9 cellular contexts compared by ENCODE assay signal in genomic region chr9:136700959-136701664, GRCh38. TPM values are rescaled to one million over a fixed set of nuclear protein-coding genes. Genes with fewer than 3 reads are reported as not detected.
DNase-seq lines count a peak whose midpoint lies in the region; ATAC-seq, FAIRE-seq and TF ChIP-seq lines count a peak whose summit lies in the region.
"Had no signal": no experiment of that assay in that cellular context is flagged by ENCODE, and none has a peak within 500 bp of the region (broad histone marks: within the 10 kb centered on the region; RNA-seq: fewer than 3 reads in every experiment).

No MANE protein-coding gene starts in this region.

- H3K9ac ChIP-seq in kidney (ENCODE audit: low read length in 2 of 2) = no peak overlapping the region

- no peaks in the 10 kb centered on the region for H3K27me3 ChIP-seq in CD4-positive, alpha-beta memory T cell (ENCODE audit: insufficient read depth, low read length)
- H3K27me3 ChIP-seq in upper lobe of right lung = no peaks in the 10 kb centered on the region

- H3K27ac ChIP-seq in CD4-positive, alpha-beta memory T cell (ENCODE audit: low read depth, low read length) = no peak overlapping the region
- H3K27ac ChIP-seq in kidney (ENCODE audit: low read depth in 2 of 2, low read length in 2 of 2) (no peak overlapping the region), upper lobe of right lung (no peak overlapping the region)

- ATAC-seq in HG02610 (IDR thresholded peaks at IDR 0.05; ENCODE audit: unreplicated experiment) (peak; percentile 54), upper lobe of right lung (peak; percentile 44)

- POLR2A ChIA-PET in CD4-positive, alpha-beta memory T cell (lab: Charles Lee; ENCODE audit: partially characterized antibody) = interaction anchor here (0.6 to 1.0 kb wide), 2 partner anchors 27 to 44 kb away, joined by 3 to 6 read pairs; no protein-coding TSS in a partner anchor
- POLR2A ChIA-PET in activated CD4-positive, alpha-beta T cell treated with anti-CD3 and anti-CD28 coated beads, Interleukin-2, amount 10 ng/mL, durations not matched to agents 7 days and 5 days (lab: Charles Lee) = interaction anchor here (0.5 to 1.3 kb wide), 4 partner anchors 27 to 586 kb away, joined by 3 to 5 read pairs (median 3); no protein-coding TSS in a partner anchor

- peaks cover 5 to 20% (median 14%) of the 10 kb centered on the region in 4 donors for H3K4me1 Mint-ChIP-seq in CD4-positive, alpha-beta memory T cell
- peaks cover 20% of the 10 kb centered on the region for H3K4me1 Mint-ChIP-seq in activated CD4-positive, alpha-beta T cell treated with anti-CD3 and anti-CD28 coated beads, Interleukin-2, amount 10 ng/mL, durations not matched to agents 7 days and 5 days

- H3K9me3 Mint-ChIP-seq in CD4-positive, alpha-beta memory T cell = no peaks in the 10 kb centered on the region
- H3K9me3 Mint-ChIP-seq in activated CD4-positive, alpha-beta T cell treated with anti-CD3 and anti-CD28 coated beads, Interleukin-2, amount 10 ng/mL, durations not matched to agents 7 days and 5 days = no peaks in the 10 kb centered on the region

- H3K27me3 Mint-ChIP-seq in CD4-positive, alpha-beta memory T cell = peaks cover 5 to 13% of the 10 kb centered on the region in 2 donors
- peaks cover 23% of the 10 kb centered on the region for H3K27me3 Mint-ChIP-seq in activated CD4-positive, alpha-beta T cell treated with anti-CD3 and anti-CD28 coated beads, Interleukin-2, amount 10 ng/mL, durations not matched to agents 7 days and 5 days

- peaks cover 18% of the 10 kb centered on the region for H3K4me1 ChIP-seq in CD4-positive, alpha-beta memory T cell (ENCODE audit: insufficient read depth, low read length)
- H3K4me1 ChIP-seq in kidney (ENCODE audit: control insufficient read depth in 1 of 2, insufficient read depth in 1 of 2, low read depth in 1 of 2, low read length in 2 of 2) = peaks cover 14 to 19% of the 10 kb centered on the region in 2 donors
- H3K4me1 ChIP-seq in upper lobe of right lung = peaks cover 14% of the 10 kb centered on the region

- peak overlapping the region; percentile 34 to 36 for H3K4me3 ChIP-seq in CD4-positive, alpha-beta memory T cell (ENCODE audit: low read length in 2 of 2)
- H3K4me3 ChIP-seq in kidney (ENCODE audit: low read length in 2 of 2) = no peak overlapping the region
- H3K4me3 ChIP-seq in upper lobe of right lung = peak overlapping the region; percentile 19

- H3K4me3 Mint-ChIP-seq in CD4-positive, alpha-beta memory T cell = peak overlapping the region; percentile 68 to 86 (median 78)
- H3K4me3 Mint-ChIP-seq in activated CD4-positive, alpha-beta T cell treated with anti-CD3 and anti-CD28 coated beads, Interleukin-2, amount 10 ng/mL, durations not matched to agents 7 days and 5 days = peak overlapping the region; percentile 49

- TF ChIP-seq CTCF in kidney (IDR thresholded peaks at IDR 0.05; ENCODE audit: borderline replicate concordance, extremely low read depth, insufficient read depth) = no peak
- TF ChIP-seq CTCF in upper lobe of right lung (IDR thresholded peaks at IDR 0.05) = no peak

- H3K27ac Mint-ChIP-seq in CD4-positive, alpha-beta memory T cell = peak overlapping the region; percentile 68 to 95 (median 87)
- peak overlapping the region; percentile 77 for H3K27ac Mint-ChIP-seq in activated CD4-positive, alpha-beta T cell treated with anti-CD3 and anti-CD28 coated beads, Interleukin-2, amount 10 ng/mL, durations not matched to agents 7 days and 5 days

- CTCF ChIA-PET in CD4-positive, alpha-beta memory T cell (lab: Charles Lee; ENCODE audit: partially characterized antibody) = interaction anchor here (0.6 to 0.7 kb wide), 2 partner anchors 32 to 744 kb away, joined by 3 to 4 read pairs; no protein-coding TSS in a partner anchor
- CTCF ChIA-PET in activated CD4-positive, alpha-beta T cell treated with anti-CD3 and anti-CD28 coated beads, Interleukin-2, amount 10 ng/mL, durations not matched to agents 7 days and 5 days (lab: Charles Lee) = interaction anchor here (0.6 to 1.3 kb wide), 8 partner anchors 12 to 256 kb away, joined by 3 to 4 read pairs (median 4); no protein-coding TSS in a partner anchor

- H3K36me3 Mint-ChIP-seq in CD4-positive, alpha-beta memory T cell = no peaks in the 10 kb centered on the region
- no peaks in the 10 kb centered on the region for H3K36me3 Mint-ChIP-seq in activated CD4-positive, alpha-beta T cell treated with anti-CD3 and anti-CD28 coated beads, Interleukin-2, amount 10 ng/mL, durations not matched to agents 7 days and 5 days (ENCODE audit: low read depth)

- DNase-seq in CD4-positive, alpha-beta memory T cell = peak; percentile 50 to 81 (median 50)
- DNase-seq in activated CD4-positive, alpha-beta T cell treated with anti-CD3 and anti-CD28 coated beads, Interleukin-2, amount 10 ng/mL, durations not matched to agents 7 days and 5 days = peak; percentile 63
- DNase-seq in kidney (peak; percentile 69), upper lobe of right lung (peak; percentile 64), NCI-H187 treated with DMSO at 0.1 percent for 48 hours (lab: John Stamatoyannopoulos, UW) (no peak), NCI-H2107 (lab: John Stamatoyannopoulos, UW) (no peak), NCI-H1694 treated with DMSO at 0.1 percent for 48 hours (lab: John Stamatoyannopoulos, UW) (no peak)

- FAIRE-seq in kidney (lab: Jason Lieb, UNC) = no peak

- intact Hi-C loops in CD4-positive, alpha-beta memory T cell (cut with micrococcal nuclease) = no loop called here
- intact Hi-C loops in kidney (cut with DNase I) (no loop called here), upper lobe of right lung (cut with DNase I) (no loop called here)

- no peaks in the 10 kb centered on the region for H3K9me3 ChIP-seq in CD4-positive, alpha-beta memory T cell (ENCODE audit: control insufficient read depth in 1 of 2, low read length in 2 of 2)
- H3K9me3 ChIP-seq in kidney (ENCODE audit: control insufficient read depth in 1 of 2, low read length in 2 of 2) (no peaks in the 10 kb centered on the region), upper lobe of right lung (no peaks in the 10 kb centered on the region)

- H3K36me3 ChIP-seq in CD4-positive, alpha-beta memory T cell (ENCODE audit: insufficient read depth, low read length) = no peaks in the 10 kb centered on the region
- no peaks in the 10 kb centered on the region for H3K36me3 ChIP-seq in kidney (ENCODE audit: control insufficient read depth in 1 of 2, insufficient read depth in 2 of 2, low read length in 2 of 2)
- no peaks in the 10 kb centered on the region for H3K36me3 ChIP-seq in upper lobe of right lung

RNA-seq across cellular contexts. Expression of gene DIPK1B, which starts 11.3 kb away (rescaled TPM):
- not detected for total RNA-seq in CD4-positive, alpha-beta memory T cell
- not detected for polyA plus RNA-seq in CD4-positive, alpha-beta memory T cell
- total RNA-seq in activated CD4-positive, alpha-beta T cell treated with anti-CD3 and anti-CD28 coated beads, Interleukin-2, amount 10 ng/mL, durations not matched to agents 7 days and 5 days = not detected
- 7.5 TPM for total RNA-seq in kidney
- 22.6 TPM for polyA plus RNA-seq in kidney (ENCODE audit: insufficient read depth, low read depth, low replicate concordance)
- 17.7 TPM for total RNA-seq in upper lobe of right lung

RNA-seq across cellular contexts. Expression of gene AGPAT2, which starts 13.9 kb away (rescaled TPM):
- total RNA-seq in CD4-positive, alpha-beta memory T cell = 1 to 10 TPM; 6.9 to 7.8 TPM
- 10 to 100 TPM; 16.2 to 20.6 TPM for polyA plus RNA-seq in CD4-positive, alpha-beta memory T cell
- total RNA-seq in activated CD4-positive, alpha-beta T cell treated with anti-CD3 and anti-CD28 coated beads, Interleukin-2, amount 10 ng/mL, durations not matched to agents 7 days and 5 days = 10 to 100 TPM; 15.0 to 17.0 TPM
- total RNA-seq in kidney (83.6 TPM), upper lobe of right lung (117 TPM)
- polyA plus RNA-seq in kidney (ENCODE audit: insufficient read depth, low read depth, low replicate concordance) = 73.4 TPM

RNA-seq across cellular contexts. Expression of gene EGFL7, which starts 38.4 kb away (rescaled TPM):
- not detected for total RNA-seq in CD4-positive, alpha-beta memory T cell
- under 1 TPM in 1 of 2 donors, not detected in 1; 0.64 TPM for polyA plus RNA-seq in CD4-positive, alpha-beta memory T cell
- total RNA-seq in activated CD4-positive, alpha-beta T cell treated with anti-CD3 and anti-CD28 coated beads, Interleukin-2, amount 10 ng/mL, durations not matched to agents 7 days and 5 days = under 1 TPM; 0.22 to 0.31 TPM
- total RNA-seq in kidney (140 TPM), upper lobe of right lung (302 TPM)
- 137 TPM for polyA plus RNA-seq in kidney (ENCODE audit: insufficient read depth, low read depth, low replicate concordance)

RNA-seq across cellular contexts. Expression of gene LCN10, which starts 41.6 kb away (rescaled TPM):
- total RNA-seq in CD4-positive, alpha-beta memory T cell = 1 to 10 TPM in 1 of 2 experiments, under 1 TPM in 1; 0.90 to 1.3 TPM
- polyA plus RNA-seq in CD4-positive, alpha-beta memory T cell = under 1 TPM; 0.22 to 0.50 TPM
- total RNA-seq in activated CD4-positive, alpha-beta T cell treated with anti-CD3 and anti-CD28 coated beads, Interleukin-2, amount 10 ng/mL, durations not matched to agents 7 days and 5 days = not detected
- total RNA-seq in kidney (8.4 TPM), upper lobe of right lung (11.2 TPM)
- 3.9 TPM for polyA plus RNA-seq in kidney (ENCODE audit: insufficient read depth, low read depth, low replicate concordance)
- total RNA-seq: Daoy had no signal

RNA-seq across cellular contexts. Expression of gene LCN6, which starts 47.2 kb away (rescaled TPM):
- total RNA-seq in CD4-positive, alpha-beta memory T cell = not detected
- polyA plus RNA-seq in CD4-positive, alpha-beta memory T cell = not detected
- total RNA-seq in activated CD4-positive, alpha-beta T cell treated with anti-CD3 and anti-CD28 coated beads, Interleukin-2, amount 10 ng/mL, durations not matched to agents 7 days and 5 days = not detected
- total RNA-seq in kidney (16.0 TPM), upper lobe of right lung (21.5 TPM)
- not detected for polyA plus RNA-seq in kidney (ENCODE audit: insufficient read depth, low read depth, low replicate concordance)
- total RNA-seq: Daoy had no signal

Comparison
In these comparisons a context has a peak if more than half of its experiments do, and no peak if none do; other contexts are left out.
1. DNase-seq: peak in CD4-positive, alpha-beta memory T cell (5 of 5), activated CD4-positive, alpha-beta T cell treated with anti-CD3 and anti-CD28 coated beads, Interleukin-2, amount 10 ng/mL, durations not matched to agents 7 days and 5 days (single experiment), kidney (single experiment) and upper lobe of right lung (single experiment); none in NCI-H187 treated with DMSO at 0.1 percent for 48 hours (single experiment), NCI-H2107 (single experiment) and NCI-H1694 treated with DMSO at 0.1 percent for 48 hours (single experiment).
2. H3K4me3 ChIP-seq: peak in CD4-positive, alpha-beta memory T cell (2 of 2) and upper lobe of right lung (single experiment); none in kidney (0 of 2).
3. RNA of gene EGFL7, which starts 38.4 kb away (total RNA-seq): 302 TPM in upper lobe of right lung (single experiment) and 140 TPM in kidney (single experiment); 0.22 to 0.31 TPM in activated CD4-positive, alpha-beta T cell treated with anti-CD3 and anti-CD28 coated beads, Interleukin-2, amount 10 ng/mL, durations not matched to agents 7 days and 5 days and not detected in CD4-positive, alpha-beta memory T cell; every median in the first group is over 100 times any median in the second.